8 cellular contexts compared by ENCODE assay signal in genomic region chr18:3869848-3870247, GRCh38.
DNase-seq lines count a peak whose midpoint lies in the region; ATAC-seq, FAIRE-seq and TF ChIP-seq lines count a peak whose summit lies in the region.

No MANE protein-coding gene starts in this region.

- TF ChIP-seq CTCF in GM12864 (IDR thresholded peaks at IDR 0.05; ENCODE audit: low read depth, low read length, missing control alignments) = peak; percentile 15
- TF ChIP-seq CTCF in astrocyte (IDR thresholded peaks at IDR 0.05; ENCODE audit: insufficient read depth, low read depth, low read length) = peak; percentile 48

- H3K9me3 ChIP-seq in astrocyte (ENCODE audit: insufficient read depth, low read depth, low read length) = no peaks in the 10 kb centered on the region

- FAIRE-seq in astrocyte (lab: Jason Lieb, UNC) = peak; percentile 47

- peaks cover 8% of the 10 kb centered on the region for H3K4me1 Mint-ChIP-seq in astrocyte (ENCODE audit: low read depth, unreplicated experiment)
- H3K4me1 Mint-ChIP-seq in natural killer cell treated with Interleukin-12 subunit alpha and Interleukin-12 subunit beta and Interleukin-15 and Interleukin-18, amount 100 ng/mL, for 72 hours (ENCODE audit: low read depth in 2 of 2) = peaks cover 0 to 6% of the 10 kb centered on the region in 2 donors
- no peaks in the 10 kb centered on the region for H3K4me1 Mint-ChIP-seq in activated naive CD8-positive, alpha-beta T cell treated with anti-CD3 and anti-CD28 coated beads for 36 hours

- H3K27me3 ChIP-seq in astrocyte (ENCODE audit: insufficient read depth, low read length) = no peaks in the 10 kb centered on the region

- H2AFZ ChIP-seq in astrocyte (ENCODE audit: low read depth, low read length) = no peak overlapping the region

- H3K9ac ChIP-seq in astrocyte (ENCODE audit: low read length) = no peak overlapping the region

- no peak overlapping the region for H3K4me2 ChIP-seq in astrocyte (ENCODE audit: low read length)

- no peaks in the 10 kb centered on the region for H3K36me3 Mint-ChIP-seq in astrocyte (ENCODE audit: low read depth, unreplicated experiment)
- no peaks in the 10 kb centered on the region for H3K36me3 Mint-ChIP-seq in natural killer cell treated with Interleukin-12 subunit alpha and Interleukin-12 subunit beta and Interleukin-15 and Interleukin-18, amount 100 ng/mL, for 72 hours
- no peaks in the 10 kb centered on the region for H3K36me3 Mint-ChIP-seq in activated naive CD8-positive, alpha-beta T cell treated with anti-CD3 and anti-CD28 coated beads for 36 hours

- ATAC-seq in left lobe of liver (peak; percentile 86), HG03108 (IDR thresholded peaks at IDR 0.05; ENCODE audit: unreplicated experiment) (no peak), HG03039 (IDR thresholded peaks at IDR 0.05; ENCODE audit: unreplicated experiment) (no peak)
- no peak for ATAC-seq in natural killer cell treated with Interleukin-12 subunit alpha and Interleukin-12 subunit beta and Interleukin-15 and Interleukin-18, amount 100 ng/mL, for 72 hours

- H3K4me3 Mint-ChIP-seq in astrocyte (ENCODE audit: unreplicated experiment) = no peak overlapping the region
- no peak overlapping the region for H3K4me3 Mint-ChIP-seq in natural killer cell treated with Interleukin-12 subunit alpha and Interleukin-12 subunit beta and Interleukin-15 and Interleukin-18, amount 100 ng/mL, for 72 hours
- no peak overlapping the region for H3K4me3 Mint-ChIP-seq in activated naive CD8-positive, alpha-beta T cell treated with anti-CD3 and anti-CD28 coated beads for 36 hours

- H3K4me3 ChIP-seq in GM12864 (ENCODE audit: low read depth, low read length) = no peak overlapping the region
- H3K4me3 ChIP-seq in astrocyte (ENCODE audit: insufficient read depth, low read depth, low read length) = no peak overlapping the region

- no peaks in the 10 kb centered on the region for H3K36me3 ChIP-seq in astrocyte (ENCODE audit: insufficient read depth, low read length)

- no peaks in the 10 kb centered on the region for H3K79me2 ChIP-seq in astrocyte (ENCODE audit: insufficient read depth, low read length)

- no peaks in the 10 kb centered on the region for H3K27me3 Mint-ChIP-seq in astrocyte (ENCODE audit: low read depth, unreplicated experiment)
- peaks cover 14 to 32% of the 10 kb centered on the region in 2 donors for H3K27me3 Mint-ChIP-seq in natural killer cell treated with Interleukin-12 subunit alpha and Interleukin-12 subunit beta and Interleukin-15 and Interleukin-18, amount 100 ng/mL, for 72 hours
- peaks cover 38% of the 10 kb centered on the region for H3K27me3 Mint-ChIP-seq in activated naive CD8-positive, alpha-beta T cell treated with anti-CD3 and anti-CD28 coated beads for 36 hours

- DNase-seq in GM12864 (ENCODE audit: low read depth) = no peak
- peak; percentile 8 for DNase-seq in NCI-H1694 treated with DMSO at 0.1 percent for 48 hours (lab: John Stamatoyannopoulos, UW)
- DNase-seq in astrocyte (ENCODE audit: low read depth) = peak; percentile 35
- DNase-seq in left lobe of liver (ENCODE audit: low spot score) = no peak
- no peak for DNase-seq in natural killer cell treated with Interleukin-12 subunit alpha and Interleukin-12 subunit beta and Interleukin-15 and Interleukin-18, amount 100 ng/mL, for 72 hours (ENCODE audit: low spot score)
- DNase-seq in activated naive CD8-positive, alpha-beta T cell treated with anti-CD3 and anti-CD28 coated beads for 36 hours = no peak

- H3K27ac Mint-ChIP-seq in astrocyte (ENCODE audit: unreplicated experiment) = no peak overlapping the region
- no peak overlapping the region for H3K27ac Mint-ChIP-seq in natural killer cell treated with Interleukin-12 subunit alpha and Interleukin-12 subunit beta and Interleukin-15 and Interleukin-18, amount 100 ng/mL, for 72 hours
- H3K27ac Mint-ChIP-seq in activated naive CD8-positive, alpha-beta T cell treated with anti-CD3 and anti-CD28 coated beads for 36 hours = no peak overlapping the region

- H4K20me1 ChIP-seq in astrocyte (ENCODE audit: insufficient read depth, low read length) = no peaks in the 10 kb centered on the region

- H3K27ac ChIP-seq in astrocyte (ENCODE audit: low read depth, low read length) = no peak overlapping the region

- H3K9me3 Mint-ChIP-seq in astrocyte (ENCODE audit: unreplicated experiment) = no peaks in the 10 kb centered on the region
- no peaks in the 10 kb centered on the region for H3K9me3 Mint-ChIP-seq in natural killer cell treated with Interleukin-12 subunit alpha and Interleukin-12 subunit beta and Interleukin-15 and Interleukin-18, amount 100 ng/mL, for 72 hours
- no peaks in the 10 kb centered on the region for H3K9me3 Mint-ChIP-seq in activated naive CD8-positive, alpha-beta T cell treated with anti-CD3 and anti-CD28 coated beads for 36 hours

- no peaks in the 10 kb centered on the region for H3K4me1 ChIP-seq in astrocyte (ENCODE audit: insufficient read depth, low read length)

Comparison
In these comparisons a context has a peak if more than half of its experiments do, and no peak if none do; other contexts are left out.
1. DNase-seq: peak in NCI-H1694 treated with DMSO at 0.1 percent for 48 hours (single experiment) and astrocyte (single experiment); none in GM12864 (single experiment), left lobe of liver (single experiment), natural killer cell treated with Interleukin-12 subunit alpha and Interleukin-12 subunit beta and Interleukin-15 and Interleukin-18, amount 100 ng/mL, for 72 hours (single experiment) and activated naive CD8-positive, alpha-beta T cell treated with anti-CD3 and anti-CD28 coated beads for 36 hours (single experiment).